In genomic region chr2:167049659-167050058, GRCh38 we compare ENCODE assay signal across 16 cellular contexts.
"Had no signal": no experiment of that assay in that cellular context is flagged by ENCODE, and none has a peak within 500 bp of the region (broad histone marks: within the 10 kb centered on the region; RNA-seq: fewer than 3 reads in every experiment).

No MANE protein-coding gene starts in this region.

- H3K4me3 ChIP-seq: dorsolateral prefrontal cortex, left ventricle myocardium inferior, lung, psoas muscle, right lobe of liver had no signal

- H3K27me3 ChIP-seq: dorsolateral prefrontal cortex, right lobe of liver had no signal

- H2AFZ ChIP-seq: parathyroid adenoma had no signal

- H3K36me3 ChIP-seq: left ventricle myocardium inferior, right lobe of liver had no signal

- DNase-seq: cortex of kidney; dorsolateral prefrontal cortex; effector CD8-positive, alpha-beta T cell; foreskin fibroblast; kidney; left cardiac atrium; left ventricle myocardium inferior; mesenchymal stem cell; midbrain; occipital lobe; psoas muscle; retina; right lobe of liver; stimulated activated naive CD4-positive, alpha-beta T cell had no signal

- ATAC-seq: left cardiac atrium, psoas muscle, right lobe of liver had no signal

- H3K79me2 ChIP-seq: parathyroid adenoma had no signal

- H3K9ac ChIP-seq: parathyroid adenoma had no signal

- H3K27ac ChIP-seq: dorsolateral prefrontal cortex, left ventricle myocardium inferior, parathyroid adenoma, psoas muscle, right lobe of liver had no signal

- H3K4me1 ChIP-seq: left ventricle myocardium inferior, parathyroid adenoma, psoas muscle, right lobe of liver had no signal

- H3K9me3 ChIP-seq: left ventricle myocardium inferior, psoas muscle, right lobe of liver had no signal
